In the genomic region with DNA sequence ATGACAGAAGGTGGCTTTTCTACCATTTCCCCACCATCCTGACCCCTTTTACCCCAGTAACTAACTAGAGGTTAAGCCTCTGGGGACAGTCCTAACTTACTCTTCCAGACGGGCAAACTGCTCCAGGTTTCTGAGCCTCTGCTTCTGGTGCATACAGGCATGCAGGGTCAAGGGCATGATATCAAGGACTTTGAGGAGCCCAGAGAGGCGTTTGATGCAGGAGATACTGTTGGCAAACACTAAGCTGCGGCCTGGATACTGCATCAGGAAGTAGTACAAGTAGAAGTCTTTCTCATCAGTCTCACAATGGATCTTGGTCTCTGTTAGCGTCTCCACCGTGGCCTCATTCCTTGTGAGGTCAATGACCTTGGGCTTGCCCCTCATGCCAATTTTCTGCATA, we compare ENCODE assay signal across 2 cellular contexts.
TF ChIP-seq lines count a peak whose summit lies in the region.

No MANE protein-coding gene starts in this region.

TF ChIP-seq in HCT116, 20 proteins besides CTCF, POLR2A, EP300 and RAD21:
- TF ChIP-seq CBX3 (IDR thresholded peaks at IDR 0.05; ENCODE audit: low read depth) = no peak
- TF ChIP-seq TCF7L2 (IDR thresholded peaks at IDR 0.05; ENCODE audit: borderline replicate concordance, extremely low read depth, insufficient read depth, insufficient read length) = no peak
- no peak for TF ChIP-seq EGR1 (IDR thresholded peaks at IDR 0.05; ENCODE audit: low read depth)
- no peak for TF ChIP-seq POLR2AphosphoS5 (IDR thresholded peaks at IDR 0.05; ENCODE audit: low read depth, low read length)
- TF ChIP-seq, protein P1, sequence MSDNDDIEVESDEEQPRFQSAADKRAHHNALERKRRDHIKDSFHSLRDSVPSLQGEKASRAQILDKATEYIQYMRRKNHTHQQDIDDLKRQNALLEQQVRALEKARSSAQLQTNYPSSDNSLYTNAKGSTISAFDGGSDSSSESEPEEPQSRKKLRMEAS (IDR thresholded peaks at IDR 0.05) = no peak
- TF ChIP-seq ELF1 (IDR thresholded peaks at IDR 0.05; ENCODE audit: borderline replicate concordance, low read depth) = no peak
- TF ChIP-seq YY1 (IDR thresholded peaks at IDR 0.05; ENCODE audit: extremely low read depth, insufficient replicate concordance, low read depth, low read length) = no peak
- no peak for TF ChIP-seq SIN3A (IDR thresholded peaks at IDR 0.05; ENCODE audit: low read depth)
TF ChIP-seq in HCT116: peak in this region for 0.

TF ChIP-seq in endothelial cell of umbilical vein, 7 proteins besides CTCF, POLR2A, EP300 and RAD21:
- no peak for TF ChIP-seq GATA2 (IDR thresholded peaks at IDR 0.05; ENCODE audit: insufficient read depth, insufficient read length, low read depth, low read length)
